ENCODE assay signal across 1 cellular context in the genomic region with DNA sequence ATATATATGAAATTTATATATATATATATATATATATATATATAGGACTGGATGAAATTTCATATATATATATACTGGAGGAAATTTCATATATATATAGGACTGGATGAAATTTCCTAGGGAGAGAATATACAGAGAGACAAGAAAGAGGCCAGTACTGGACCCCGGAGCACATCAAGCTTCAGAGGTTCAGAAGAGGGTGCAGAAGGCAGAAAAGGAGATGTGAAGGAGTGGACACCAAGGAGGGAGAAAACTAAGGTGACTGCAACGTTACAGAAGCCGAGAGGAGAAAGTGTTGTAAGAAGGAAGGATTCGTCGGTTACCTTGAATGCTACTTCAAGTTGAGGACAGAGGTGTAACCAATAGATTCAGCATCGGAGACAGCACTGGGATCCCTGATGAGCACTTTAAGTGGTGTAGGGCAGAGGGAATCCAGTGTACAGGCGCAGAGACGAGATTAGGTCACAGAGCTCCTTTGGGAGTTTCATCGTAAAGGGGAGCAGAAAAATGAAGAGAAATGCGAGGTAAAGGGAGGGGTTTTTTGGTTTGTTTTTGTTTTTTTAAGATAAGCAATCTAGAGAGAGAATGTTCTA.
TF ChIP-seq lines count a peak whose summit lies in the region.

No MANE protein-coding gene starts in this region.

TF ChIP-seq in GM23338, 12 proteins besides CTCF, POLR2A, EP300 and RAD21 (continued from another document):
- TF ChIP-seq, protein P1, sequence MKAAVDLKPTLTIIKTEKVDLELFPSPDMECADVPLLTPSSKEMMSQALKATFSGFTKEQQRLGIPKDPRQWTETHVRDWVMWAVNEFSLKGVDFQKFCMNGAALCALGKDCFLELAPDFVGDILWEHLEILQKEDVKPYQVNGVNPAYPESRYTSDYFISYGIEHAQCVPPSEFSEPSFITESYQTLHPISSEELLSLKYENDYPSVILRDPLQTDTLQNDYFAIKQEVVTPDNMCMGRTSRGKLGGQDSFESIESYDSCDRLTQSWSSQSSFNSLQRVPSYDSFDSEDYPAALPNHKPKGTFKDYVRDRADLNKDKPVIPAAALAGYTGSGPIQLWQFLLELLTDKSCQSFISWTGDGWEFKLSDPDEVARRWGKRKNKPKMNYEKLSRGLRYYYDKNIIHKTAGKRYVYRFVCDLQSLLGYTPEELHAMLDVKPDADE (IDR thresholded peaks at IDR 0.05), result no peak
- TF ChIP-seq, protein P2, sequence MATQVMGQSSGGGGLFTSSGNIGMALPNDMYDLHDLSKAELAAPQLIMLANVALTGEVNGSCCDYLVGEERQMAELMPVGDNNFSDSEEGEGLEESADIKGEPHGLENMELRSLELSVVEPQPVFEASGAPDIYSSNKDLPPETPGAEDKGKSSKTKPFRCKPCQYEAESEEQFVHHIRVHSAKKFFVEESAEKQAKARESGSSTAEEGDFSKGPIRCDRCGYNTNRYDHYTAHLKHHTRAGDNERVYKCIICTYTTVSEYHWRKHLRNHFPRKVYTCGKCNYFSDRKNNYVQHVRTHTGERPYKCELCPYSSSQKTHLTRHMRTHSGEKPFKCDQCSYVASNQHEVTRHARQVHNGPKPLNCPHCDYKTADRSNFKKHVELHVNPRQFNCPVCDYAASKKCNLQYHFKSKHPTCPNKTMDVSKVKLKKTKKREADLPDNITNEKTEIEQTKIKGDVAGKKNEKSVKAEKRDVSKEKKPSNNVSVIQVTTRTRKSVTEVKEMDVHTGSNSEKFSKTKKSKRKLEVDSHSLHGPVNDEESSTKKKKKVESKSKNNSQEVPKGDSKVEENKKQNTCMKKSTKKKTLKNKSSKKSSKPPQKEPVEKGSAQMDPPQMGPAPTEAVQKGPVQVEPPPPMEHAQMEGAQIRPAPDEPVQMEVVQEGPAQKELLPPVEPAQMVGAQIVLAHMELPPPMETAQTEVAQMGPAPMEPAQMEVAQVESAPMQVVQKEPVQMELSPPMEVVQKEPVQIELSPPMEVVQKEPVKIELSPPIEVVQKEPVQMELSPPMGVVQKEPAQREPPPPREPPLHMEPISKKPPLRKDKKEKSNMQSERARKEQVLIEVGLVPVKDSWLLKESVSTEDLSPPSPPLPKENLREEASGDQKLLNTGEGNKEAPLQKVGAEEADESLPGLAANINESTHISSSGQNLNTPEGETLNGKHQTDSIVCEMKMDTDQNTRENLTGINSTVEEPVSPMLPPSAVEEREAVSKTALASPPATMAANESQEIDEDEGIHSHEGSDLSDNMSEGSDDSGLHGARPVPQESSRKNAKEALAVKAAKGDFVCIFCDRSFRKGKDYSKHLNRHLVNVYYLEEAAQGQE (IDR thresholded peaks at IDR 0.05; ENCODE audit: unreplicated experiment), result no peak
- TF ChIP-seq POLR2AphosphoS5 (IDR thresholded peaks at IDR 0.05; ENCODE audit: low read depth) (no peak), ZNF114 (CRISPR knock-in tag; IDR thresholded peaks at IDR 0.05) (no peak), EZH2phosphoT487 (IDR thresholded peaks at IDR 0.05; ENCODE audit: unreplicated experiment) (no peak), EZH2 (IDR thresholded peaks at IDR 0.05; ENCODE audit: low read depth, unreplicated experiment) (no peak)
